ENCODE assay signal across 8 cellular contexts in the genomic region with DNA sequence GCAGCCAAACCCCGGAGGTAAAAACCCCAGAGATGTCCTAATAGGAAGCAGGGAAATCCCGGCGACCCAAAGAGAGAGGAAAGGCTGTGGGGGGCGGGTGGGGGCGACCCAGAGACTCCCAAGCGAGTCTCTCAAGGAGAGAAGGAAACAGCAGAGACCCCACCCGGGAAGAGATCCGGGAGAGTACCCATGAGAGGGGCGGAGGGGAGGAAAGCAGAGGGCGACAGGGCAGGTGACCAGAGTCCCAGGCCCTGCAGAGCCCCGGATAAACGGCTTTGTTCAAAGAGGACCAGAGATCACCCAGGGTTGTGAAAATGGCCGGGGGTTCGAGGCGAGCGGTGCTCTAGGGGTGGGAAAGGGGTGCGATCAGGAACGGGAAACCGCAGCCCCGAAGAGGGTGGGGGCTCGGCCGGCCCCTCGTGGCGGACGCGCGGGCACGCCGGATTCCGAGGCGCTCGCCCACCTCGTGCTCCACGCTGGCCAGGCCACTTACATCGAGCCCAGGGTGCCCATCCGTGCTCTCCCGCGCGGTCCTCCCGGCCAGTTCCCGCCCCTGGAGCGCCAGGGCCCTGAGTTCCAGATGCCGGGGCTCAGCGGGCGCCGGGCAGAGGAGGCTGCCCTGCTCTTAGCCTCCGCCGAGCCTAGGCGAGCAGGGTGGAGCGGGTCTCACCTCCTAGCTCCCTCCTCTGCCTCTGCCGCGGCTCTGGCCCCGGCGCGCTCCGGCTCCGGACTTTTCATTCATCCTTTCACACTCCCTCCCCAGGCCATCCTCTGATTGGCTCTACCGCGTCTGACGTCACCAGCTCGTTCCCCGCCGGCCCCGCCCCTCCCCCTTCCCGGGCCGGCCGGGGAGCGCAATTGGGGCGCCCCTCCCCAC. TPM values are rescaled to one million over a fixed set of nuclear protein-coding genes. Genes with fewer than 3 reads are reported as not detected.
A peak's percentile ranks its signal among the peaks of the same experiment; 100 is the strongest.
DNase-seq lines count a peak whose midpoint lies in the region; ATAC-seq and TF ChIP-seq lines count a peak whose summit lies in the region.

No MANE protein-coding gene starts in this region.

- DNase-seq in CD4-positive, alpha-beta memory T cell = peak; percentile 54 to 70 (median 63)
- DNase-seq in Karpas-422 (peak; percentile 91), Right ventricle myocardium superior (peak; percentile 80), trophoblast cell (peak; percentile 81 to 89), tibial nerve (ENCODE audit: low spot score in 2 of 2) (peak; percentile 21 to 55)

- peak overlapping the region; percentile 96 for H3K14ac ChIP-seq in trophoblast cell (ENCODE audit: low read length)

- H3K27ac ChIP-seq in CD4-positive, alpha-beta memory T cell (ENCODE audit: low read depth, low read length) = no peak overlapping the region
- H3K27ac ChIP-seq in Karpas-422 (ENCODE audit: low read length) = no peak overlapping the region
- H3K27ac ChIP-seq in trophoblast cell (ENCODE audit: low read depth, low read length) = peak overlapping the region; percentile 94
- H3K27ac ChIP-seq in tibial nerve = no peak overlapping the region

- H3K27me3 Mint-ChIP-seq in CD4-positive, alpha-beta memory T cell = peaks cover 31 to 43% of the 10 kb centered on the region in 2 donors
- peaks cover 31% of the 10 kb centered on the region for H3K27me3 Mint-ChIP-seq in activated naive CD8-positive, alpha-beta T cell

- no peak overlapping the region for H3K23ac ChIP-seq in trophoblast cell (ENCODE audit: low read length)

- H3K27ac Mint-ChIP-seq in CD4-positive, alpha-beta memory T cell = peak overlapping the region; percentile 17 to 83 (median 52)
- H3K27ac Mint-ChIP-seq in activated naive CD8-positive, alpha-beta T cell = no peak overlapping the region

- H3K4me1 ChIP-seq in CD4-positive, alpha-beta memory T cell (ENCODE audit: insufficient read depth, low read length) = peaks cover 33% of the 10 kb centered on the region
- H3K4me1 ChIP-seq in Karpas-422 (ENCODE audit: low read length) = peaks cover 19% of the 10 kb centered on the region
- H3K4me1 ChIP-seq in trophoblast cell (ENCODE audit: control insufficient read depth in 1 of 2, insufficient read depth in 2 of 2, low read length in 2 of 2) = peaks cover 33 to 44% of the 10 kb centered on the region in 2 experiments
- peaks cover 0 to 24% (median 20%) of the 10 kb centered on the region in 4 donors for H3K4me1 ChIP-seq in tibial nerve

- peaks cover 13 to 37% (median 23%) of the 10 kb centered on the region in 4 donors for H3K4me1 Mint-ChIP-seq in CD4-positive, alpha-beta memory T cell
- peaks cover 17% of the 10 kb centered on the region for H3K4me1 Mint-ChIP-seq in activated naive CD8-positive, alpha-beta T cell (ENCODE audit: low read depth)

- TF ChIP-seq POLR2A in Raji (IDR thresholded peaks at IDR 0.05; ENCODE audit: insufficient read depth, low read depth, low read length) (peak; percentile 87), tibial nerve (IDR thresholded peaks at IDR 0.05) (no peak)

- H4K91ac ChIP-seq in trophoblast cell (ENCODE audit: low read depth, low read length) = peak overlapping the region; percentile 85

- H4K20me1 ChIP-seq in Karpas-422 (ENCODE audit: insufficient read depth, low read depth, low read length) = no peaks in the 10 kb centered on the region

- peak overlapping the region; percentile 93 for H2BK5ac ChIP-seq in trophoblast cell (ENCODE audit: low read depth, low read length, poor library complexity)

- WGBS in trophoblast cell (ENCODE audit: extremely low coverage, insufficient coverage, insufficient read length) = no CpG with 5 or more reads among the region's 69 CpGs
- 2 to 3% methylated on average over 67 to 68 of the region's 69 CpGs for WGBS in tibial nerve, 2 donors

- CTCF ChIA-PET in CD4-positive, alpha-beta memory T cell (lab: Charles Lee; ENCODE audit: partially characterized antibody) = interaction anchor here (1.0 kb wide), 1 partner anchor 25 kb away, joined by 3 read pairs; no protein-coding TSS in a partner anchor

- no peaks in the 10 kb centered on the region for H3K9me3 ChIP-seq in CD4-positive, alpha-beta memory T cell (ENCODE audit: control insufficient read depth in 1 of 2, low read length in 2 of 2)
- H3K9me3 ChIP-seq in Karpas-422 (ENCODE audit: low read length) = no peaks in the 10 kb centered on the region
- peaks cover 2% of the 10 kb centered on the region for H3K9me3 ChIP-seq in trophoblast cell (ENCODE audit: insufficient read depth, low read depth, low read length)
- H3K9me3 ChIP-seq in tibial nerve = no peaks in the 10 kb centered on the region

- no peak overlapping the region for H3K9ac ChIP-seq in Karpas-422 (ENCODE audit: low read length)
- H3K9ac ChIP-seq in trophoblast cell (ENCODE audit: low read length) = peak overlapping the region; percentile 80

- H3K4me2 ChIP-seq in Karpas-422 (ENCODE audit: low read depth, low read length, poor library complexity, severe bottlenecking) (peak overlapping the region; percentile 50), trophoblast cell (ENCODE audit: low read length) (peak overlapping the region; percentile 87)

- H3K4me3 Mint-ChIP-seq in CD4-positive, alpha-beta memory T cell = peak overlapping the region; percentile 88 to 99 (median 90)
- peak overlapping the region; percentile 94 for H3K4me3 Mint-ChIP-seq in activated naive CD8-positive, alpha-beta T cell

- H4K12ac ChIP-seq in trophoblast cell (ENCODE audit: low read depth, low read length) = peak overlapping the region; percentile 71

- H3K79me1 ChIP-seq in trophoblast cell (ENCODE audit: low read length) = peaks cover 29% of the 10 kb centered on the region

- H3K9me3 Mint-ChIP-seq in CD4-positive, alpha-beta memory T cell = peaks cover 0 to 1% (median 0%) of the 10 kb centered on the region in 8 donors
- H3K9me3 Mint-ChIP-seq in activated naive CD8-positive, alpha-beta T cell (ENCODE audit: low read depth) = no peaks in the 10 kb centered on the region

- peak overlapping the region; percentile 65 for H4K8ac ChIP-seq in trophoblast cell (ENCODE audit: low read depth, low read length)

- H2AFZ ChIP-seq in Karpas-422 (ENCODE audit: low read length) = no peak overlapping the region
- peak overlapping the region; percentile 87 for H2AFZ ChIP-seq in trophoblast cell (ENCODE audit: insufficient read depth, low read length, poor library complexity)

- no peak for TF ChIP-seq CTCF in tibial nerve (IDR thresholded peaks at IDR 0.05)

- peak; percentile 59 for ATAC-seq in GM21360 (IDR thresholded peaks at IDR 0.05; ENCODE audit: unreplicated experiment)
- peak; percentile 96 for ATAC-seq in Right ventricle myocardium superior (ENCODE audit: poor library complexity)

- no peaks in the 10 kb centered on the region for H3K36me3 ChIP-seq in CD4-positive, alpha-beta memory T cell (ENCODE audit: insufficient read depth, low read length)
- no peaks in the 10 kb centered on the region for H3K36me3 ChIP-seq in Karpas-422 (ENCODE audit: insufficient read depth, low read length)
- H3K36me3 ChIP-seq in trophoblast cell (ENCODE audit: control insufficient read depth in 1 of 2, insufficient read depth in 2 of 2, low read length in 2 of 2) = peaks cover 1 to 3% of the 10 kb centered on the region in 2 experiments
- no peaks in the 10 kb centered on the region for H3K36me3 ChIP-seq in tibial nerve

- POLR2A ChIA-PET in CD4-positive, alpha-beta memory T cell (lab: Charles Lee; ENCODE audit: partially characterized antibody) = interaction anchor here (0.6 to 1.6 kb wide), 4 partner anchors 13 to 180 kb away, joined by 3 to 5 read pairs (median 4); partner anchors contain the start of gene GPATCH4

- intact Hi-C loops in CD4-positive, alpha-beta memory T cell (cut with micrococcal nuclease) = loop anchor here (1.0 to 5.0 kb wide), 3 partner anchors 18 to 84 kb away; no protein-coding TSS in a partner anchor
- intact Hi-C loops in Right ventricle myocardium superior (cut with DNase I) = no loop called here

- peak in 1 of 2 donors; percentile 28 for TF ChIP-seq EP300 in tibial nerve (IDR thresholded peaks at IDR 0.05)

- H3K9me2 ChIP-seq in Karpas-422 (replicated peaks; ENCODE audit: insufficient read depth, low read length) = no peaks in the 10 kb centered on the region

- peaks cover 47% of the 10 kb centered on the region for H3K27me3 ChIP-seq in CD4-positive, alpha-beta memory T cell (ENCODE audit: insufficient read depth, low read length)
- H3K27me3 ChIP-seq in Karpas-422 (ENCODE audit: low read length) = no peaks in the 10 kb centered on the region
- H3K27me3 ChIP-seq in trophoblast cell (ENCODE audit: insufficient read depth, low read length) = no peaks in the 10 kb centered on the region
- H3K27me3 ChIP-seq in tibial nerve = peaks cover 14 to 99% of the 10 kb centered on the region in 2 donors

- H3K36me3 Mint-ChIP-seq in CD4-positive, alpha-beta memory T cell = peaks cover 0 to 5% of the 10 kb centered on the region in 2 donors
- H3K36me3 Mint-ChIP-seq in activated naive CD8-positive, alpha-beta T cell = no peaks in the 10 kb centered on the region

- H3K79me2 ChIP-seq in Karpas-422 (ENCODE audit: low read length) = no peaks in the 10 kb centered on the region
- H3K79me2 ChIP-seq in trophoblast cell (ENCODE audit: control insufficient read depth, insufficient read depth, low read length, poor library complexity) = peaks cover 16% of the 10 kb centered on the region

- peak overlapping the region; percentile 93 for H2BK120ac ChIP-seq in trophoblast cell (ENCODE audit: insufficient read depth, low read length, poor library complexity)

- peak overlapping the region; percentile 49 for H3K4ac ChIP-seq in trophoblast cell (ENCODE audit: low read depth, low read length)

- H2BK12ac ChIP-seq in trophoblast cell (ENCODE audit: low read length) = peak overlapping the region; percentile 62

- H2AK5ac ChIP-seq in trophoblast cell (ENCODE audit: low read length) = peak overlapping the region; percentile 54

- peak overlapping the region; percentile 99 for H3K18ac ChIP-seq in trophoblast cell (ENCODE audit: low read length)

- peak overlapping the region; percentile 23 to 71 for H3K4me3 ChIP-seq in CD4-positive, alpha-beta memory T cell (ENCODE audit: low read length in 2 of 2)
- H3K4me3 ChIP-seq in Karpas-422 (ENCODE audit: low read length) = peak overlapping the region; percentile 24; the same call in 1 of the 2 replicates
- peak overlapping the region; percentile 70 for H3K4me3 ChIP-seq in trophoblast cell (ENCODE audit: low read depth, low read length)
- peak overlapping the region; percentile 5 to 38 (median 32) for H3K4me3 ChIP-seq in tibial nerve

RNA-seq across cellular contexts. Expression of gene RHBG, which starts 52.3 kb away (rescaled TPM):
- total RNA-seq in CD4-positive, alpha-beta memory T cell = not detected
- not detected for polyA plus RNA-seq in CD4-positive, alpha-beta memory T cell
- not detected in 2 replicates for total RNA-seq in Karpas-422 (2014; rRNA removed; shearing (Covaris generic); ENCODE audit: low replicate concordance)
- total RNA-seq in Right ventricle myocardium superior (not detected), tibial nerve (not detected)
- 9.3 and 10.1 TPM in 2 replicates for polyA plus RNA-seq in trophoblast cell (2013)

Comparison
In these comparisons a context has a peak if more than half of its experiments do, and no peak if none do; other contexts are left out.
1. DNase-seq: peak in every context shown above with its lines; median percentile 91 in Karpas-422; 85 in trophoblast cell; 80 in Right ventricle myocardium superior; 63 in CD4-positive, alpha-beta memory T cell; 38 in tibial nerve.